Comparison of ENCODE assay signal across 14 cellular contexts in genomic region chr5:60929024-60929423, GRCh38. TPM values are rescaled to one million over a fixed set of nuclear protein-coding genes. Genes with fewer than 3 reads are reported as not detected.
A peak's percentile ranks its signal among the peaks of the same experiment; 100 is the strongest.
DNase-seq lines count a peak whose midpoint lies in the region; ATAC-seq and TF ChIP-seq lines count a peak whose summit lies in the region.
"Had no signal": no experiment of that assay in that cellular context is flagged by ENCODE, and none has a peak within 500 bp of the region (broad histone marks: within the 10 kb centered on the region; RNA-seq: fewer than 3 reads in every experiment).

No MANE protein-coding gene starts in this region.

- H3K4me2 ChIP-seq in DOHH2 (ENCODE audit: low read length): no peak overlapping the region

- no peaks in the 10 kb centered on the region for H3F3A ChIP-seq in DOHH2 (ENCODE audit: control insufficient read depth, insufficient read depth)

- H3K27me3 ChIP-seq in DOHH2 (ENCODE audit: control insufficient read depth, low read length) (no peaks in the 10 kb centered on the region), brain microvascular endothelial cell (replicated peaks) (no peaks in the 10 kb centered on the region), sigmoid colon (no peaks in the 10 kb centered on the region)
- H3K27me3 ChIP-seq: gastrocnemius medialis, left lung, ovary had no signal

- no peak overlapping the region for H3K27ac ChIP-seq in DOHH2 (ENCODE audit: low read depth, low read length)
- H3K27ac ChIP-seq in brain microvascular endothelial cell: no peak overlapping the region
- no peak overlapping the region for H3K27ac ChIP-seq in sigmoid colon
- H3K27ac ChIP-seq: gastrocnemius medialis, left lung, ovary, thoracic aorta had no signal

- intact Hi-C loops in sigmoid colon (cut with DNase I): no loop called here

- TF ChIP-seq EP300 in sigmoid colon (IDR thresholded peaks at IDR 0.05): no peak

- no peak for ATAC-seq in HG02759 (IDR thresholded peaks at IDR 0.05; ENCODE audit: unreplicated experiment)
- ATAC-seq: gastrocnemius medialis, left lung had no signal

- peaks cover 17% of the 10 kb centered on the region for H3K36me3 ChIP-seq in DOHH2 (ENCODE audit: control insufficient read depth, low read length)
- H3K36me3 ChIP-seq in brain microvascular endothelial cell (replicated peaks): no peaks in the 10 kb centered on the region
- peaks cover 0 to 26% (median 3%) of the 10 kb centered on the region in 4 donors for H3K36me3 ChIP-seq in sigmoid colon
- H3K36me3 ChIP-seq: ovary, thoracic aorta had no signal

- 63 to 77% methylated on average over 6 of the region's 6 CpGs for WGBS in sigmoid colon, 2 donors

- no peaks in the 10 kb centered on the region for H3K4me1 ChIP-seq in DOHH2 (ENCODE audit: control insufficient read depth, low read length)
- H3K4me1 ChIP-seq in sigmoid colon: no peaks in the 10 kb centered on the region
- H3K4me1 ChIP-seq: gastrocnemius medialis, left lung had no signal

- in situ Hi-C loops in brain microvascular endothelial cell (cut with HindIII; ENCODE audit: low pct_ligation_motif_present, low sequenced_read_pairs): no loop called here

- no peak overlapping the region for H3K4me3 ChIP-seq in DOHH2 (ENCODE audit: low read length)
- no peak overlapping the region for H3K4me3 ChIP-seq in brain microvascular endothelial cell (ENCODE audit: low read depth, low read length)
- H3K4me3 ChIP-seq in sigmoid colon: no peak overlapping the region
- H3K4me3 ChIP-seq: gastrocnemius medialis, left lung, ovary, thoracic aorta had no signal

- H3K9me2 ChIP-seq in DOHH2 (replicated peaks; ENCODE audit: control insufficient read depth, low read length): no peaks in the 10 kb centered on the region

- no peaks in the 10 kb centered on the region for H3K79me2 ChIP-seq in DOHH2 (ENCODE audit: control insufficient read depth, low read length)

- TF ChIP-seq POLR2A in sigmoid colon (IDR thresholded peaks at IDR 0.05): no peak

- peak; percentile 6 to 51 for DNase-seq in Kasumi-1 (lab: John Stamatoyannopoulos, UW)
- no peak for DNase-seq in brain microvascular endothelial cell
- DNase-seq in lung microvascular endothelial cell (ENCODE audit: low read depth in 2 of 2): peak; percentile 3 to 6
- no peak for DNase-seq in DMS 273 (lab: John Stamatoyannopoulos, UW; ENCODE audit: unreplicated experiment)
- DNase-seq in sigmoid colon: no peak
- no peak for DNase-seq in activated naive CD4-positive, alpha-beta T cell treated with anti-CD3 and anti-CD28 coated beads, Interleukin-2, amount 50 U/mL, for 16 hours
- DNase-seq: activated CD8-positive, alpha-beta memory T cell treated with anti-CD3 and anti-CD28 coated beads, Interleukin-2, amount 50 U/mL, for 4 hours; gastrocnemius medialis; left lung; NCI-H524; ovary had no signal

- TF ChIP-seq CTCF in DOHH2 (IDR thresholded peaks at IDR 0.05; ENCODE audit: low read depth, low read length, poor library complexity, severe bottlenecking): peak; percentile 51
- peak; percentile 28 for TF ChIP-seq CTCF in brain microvascular endothelial cell (IDR thresholded peaks at IDR 0.05; ENCODE audit: low read depth, low read length, missing control alignments)
- no peak for TF ChIP-seq CTCF in sigmoid colon (IDR thresholded peaks at IDR 0.05)

- H4K20me1 ChIP-seq in DOHH2 (ENCODE audit: control insufficient read depth, insufficient read depth, low read depth, low read length): no peaks in the 10 kb centered on the region

- H3K9me3 ChIP-seq in DOHH2 (ENCODE audit: control insufficient read depth, insufficient read depth, low read length) (no peaks in the 10 kb centered on the region), sigmoid colon (no peaks in the 10 kb centered on the region)
- H3K9me3 ChIP-seq: gastrocnemius medialis, left lung, ovary, thoracic aorta had no signal

RNA-seq across cellular contexts. Expression of gene ERCC8, which starts 15.8 kb away (rescaled TPM):
- total RNA-seq in lung microvascular endothelial cell (12.0 and 12.7 TPM in 2 replicates), sigmoid colon (10 to 100 TPM in 3 of 4 donors, 1 to 10 TPM in 1; 8.8 to 16.4 (median 14.2) TPM)
- 1 to 10 TPM; 5.8 to 8.4 (median 5.8) TPM for polyA plus RNA-seq in sigmoid colon

RNA-seq across cellular contexts. Expression of gene NDUFAF2, which starts 16.0 kb away (rescaled TPM):
- total RNA-seq in lung microvascular endothelial cell (15.7 and 17.4 TPM in 2 replicates), sigmoid colon (10 to 100 TPM; 33.5 to 45.1 (median 39.9) TPM)
- polyA plus RNA-seq in sigmoid colon: 10 to 100 TPM; 39.0 to 48.6 (median 43.2) TPM

Comparison
In these comparisons a context has a peak if more than half of its experiments do, and no peak if none do; other contexts are left out.
1. CTCF ChIP-seq: peak in DOHH2 (single experiment) and brain microvascular endothelial cell (single experiment); none in sigmoid colon (0 of 4).
2. DNase-seq: peak in Kasumi-1 (2 of 2) and lung microvascular endothelial cell (2 of 2); none in brain microvascular endothelial cell (single experiment), DMS 273 (single experiment), sigmoid colon (single experiment) and activated naive CD4-positive, alpha-beta T cell treated with anti-CD3 and anti-CD28 coated beads, Interleukin-2, amount 50 U/mL, for 16 hours (single experiment).